Comparison of ENCODE assay signal across 16 cellular contexts in the genomic region with DNA sequence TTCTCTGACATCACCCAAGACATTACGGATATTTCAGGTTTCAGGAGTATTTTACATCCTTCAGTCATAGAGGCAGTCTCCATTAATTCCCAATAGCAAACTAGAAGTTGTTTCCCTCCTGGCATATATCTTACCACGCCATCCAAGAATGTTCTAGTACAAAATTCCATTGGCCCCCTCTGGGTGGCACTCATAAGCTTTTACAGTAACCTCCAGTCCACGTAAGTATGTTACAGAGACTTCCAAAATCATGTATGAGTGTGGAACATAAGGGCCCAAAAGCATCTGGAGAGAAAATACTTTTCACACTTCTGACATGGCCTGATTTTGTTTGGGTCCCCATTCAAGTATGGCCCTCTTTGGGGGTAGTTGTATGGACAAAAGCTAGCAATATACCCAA. TPM values are rescaled to one million over a fixed set of nuclear protein-coding genes. Genes with fewer than 3 reads are reported as not detected.
DNase-seq lines count a peak whose midpoint lies in the region; ATAC-seq and TF ChIP-seq lines count a peak whose summit lies in the region.
"Had no signal": no experiment of that assay in that cellular context is flagged by ENCODE, and none has a peak within 500 bp of the region (broad histone marks: within the 10 kb centered on the region; RNA-seq: fewer than 3 reads in every experiment).

No MANE protein-coding gene starts in this region.

- no peaks in the 10 kb centered on the region for H3K4me1 Mint-ChIP-seq in activated T-helper 2 cell treated with anti-CD3 and anti-CD28 coated beads, Interferon-gamma antibody, Interleukin-2, Interleukin-4, amounts not matched to agents 10 μg/mL and 5 μg/mL and 100 μg/mL, durations not matched to agents 14 hours and 24 hours and 36 hours (ENCODE audit: low read depth)
- H3K4me1 Mint-ChIP-seq: CD4-positive, alpha-beta memory T cell; naive B cell had no signal

- peak; percentile 42; the same call in 1 of the 3 replicates for ATAC-seq in RWPE2 (ENCODE audit: low read depth)
- no peak for ATAC-seq in GM19467 (IDR thresholded peaks at IDR 0.05; ENCODE audit: unreplicated experiment)

- H3K27me3 ChIP-seq in RWPE2 (ENCODE audit: insufficient read depth, poor library complexity, severe bottlenecking) (no peaks in the 10 kb centered on the region), adrenal gland (no peaks in the 10 kb centered on the region)

- H3K4me3 ChIP-seq in AG09309 (ENCODE audit: control insufficient read depth, low read depth, low read length) (no peak overlapping the region), GM12865 (ENCODE audit: low read depth, low read length) (no peak overlapping the region), RWPE2 (ENCODE audit: severe bottlenecking) (no peak overlapping the region), fibroblast of the aortic adventitia (ENCODE audit: low read depth, low read length) (no peak overlapping the region), adrenal gland (no peak overlapping the region)
- H3K4me3 ChIP-seq: coronary artery had no signal

- no peak overlapping the region for H3K4me3 Mint-ChIP-seq in activated T-helper 2 cell treated with anti-CD3 and anti-CD28 coated beads, Interferon-gamma antibody, Interleukin-2, Interleukin-4, amounts not matched to agents 10 μg/mL and 5 μg/mL and 100 μg/mL, durations not matched to agents 14 hours and 24 hours and 36 hours (ENCODE audit: low read depth)
- H3K4me3 Mint-ChIP-seq: activated naive CD8-positive, alpha-beta T cell; CD4-positive, alpha-beta memory T cell; naive B cell had no signal

- H3K4me1 ChIP-seq in RWPE2 (ENCODE audit: insufficient read depth, poor library complexity, severe bottlenecking) (no peaks in the 10 kb centered on the region), adrenal gland (replicated peaks in 1 of 2) (no peaks in the 10 kb centered on the region)

- no peak overlapping the region for H3K27ac Mint-ChIP-seq in activated T-helper 2 cell treated with anti-CD3 and anti-CD28 coated beads, Interferon-gamma antibody, Interleukin-2, Interleukin-4, amounts not matched to agents 10 μg/mL and 5 μg/mL and 100 μg/mL, durations not matched to agents 14 hours and 24 hours and 36 hours
- H3K27ac Mint-ChIP-seq: activated naive CD8-positive, alpha-beta T cell; CD4-positive, alpha-beta memory T cell; naive B cell had no signal

- no peaks in the 10 kb centered on the region for H3K36me3 ChIP-seq in RWPE2 (ENCODE audit: low read depth)
- no peaks in the 10 kb centered on the region for H3K36me3 ChIP-seq in adrenal gland (replicated peaks in 1 of 2)

- TF ChIP-seq POLR2A in adrenal gland (IDR thresholded peaks at IDR 0.05): no peak

- no peaks in the 10 kb centered on the region for H3K9me3 Mint-ChIP-seq in activated T-helper 2 cell treated with anti-CD3 and anti-CD28 coated beads, Interferon-gamma antibody, Interleukin-2, Interleukin-4, amounts not matched to agents 10 μg/mL and 5 μg/mL and 100 μg/mL, durations not matched to agents 14 hours and 24 hours and 36 hours
- H3K9me3 Mint-ChIP-seq: CD4-positive, alpha-beta memory T cell had no signal

- no peaks in the 10 kb centered on the region for H3K36me3 Mint-ChIP-seq in activated T-helper 2 cell treated with anti-CD3 and anti-CD28 coated beads, Interferon-gamma antibody, Interleukin-2, Interleukin-4, amounts not matched to agents 10 μg/mL and 5 μg/mL and 100 μg/mL, durations not matched to agents 14 hours and 24 hours and 36 hours (ENCODE audit: low read depth)
- H3K36me3 Mint-ChIP-seq: activated naive CD8-positive, alpha-beta T cell; naive B cell had no signal

- DNase-seq in AG09309 (ENCODE audit: low read depth) (no peak), GM12865 (ENCODE audit: low read depth) (no peak), RWPE2 (ENCODE audit: low spot score) (no peak), fibroblast of the aortic adventitia (ENCODE audit: low read depth) (peak; percentile 52), NCI-H1417 treated with DMSO at 0.1 percent for 48 hours (lab: John Stamatoyannopoulos, UW) (no peak), adrenal gland (no peak)
- no peak for DNase-seq in activated T-helper 2 cell treated with anti-CD3 and anti-CD28 coated beads, Interferon-gamma antibody, Interleukin-2, Interleukin-4, amounts not matched to agents 10 μg/mL and 5 μg/mL and 100 μg/mL, durations not matched to agents 14 hours and 24 hours and 36 hours (ENCODE audit: low spot score)
- DNase-seq: activated CD8-positive, alpha-beta memory T cell treated with anti-CD3 and anti-CD28 coated beads, Interleukin-2, amount 50 U/mL, for 4 hours; CD4-positive, alpha-beta memory T cell; foreskin fibroblast; naive B cell; NCI-H1048 had no signal

- no peaks in the 10 kb centered on the region for H3K27me3 Mint-ChIP-seq in activated T-helper 2 cell treated with anti-CD3 and anti-CD28 coated beads, Interferon-gamma antibody, Interleukin-2, Interleukin-4, amounts not matched to agents 10 μg/mL and 5 μg/mL and 100 μg/mL, durations not matched to agents 14 hours and 24 hours and 36 hours (ENCODE audit: low read depth)

- H3K27ac ChIP-seq in RWPE2 (ENCODE audit: poor library complexity, severe bottlenecking) (no peak overlapping the region), adrenal gland (no peak overlapping the region)
- H3K27ac ChIP-seq: coronary artery, HL-60 had no signal

- intact Hi-C loops in activated T-helper 2 cell treated with anti-CD3 and anti-CD28 coated beads, Interferon-gamma antibody, Interleukin-2, Interleukin-4, amounts not matched to agents 10 μg/mL and 5 μg/mL and 100 μg/mL, durations not matched to agents 14 hours and 24 hours and 36 hours (cut with micrococcal nuclease): no loop called here
- intact Hi-C loops in adrenal gland (cut with DNase I): no loop called here

- TF ChIP-seq CTCF in AG09309 (IDR thresholded peaks at IDR 0.05; ENCODE audit: control insufficient read depth, insufficient read depth, low read depth, low read length, missing control alignments): peak; percentile 14
- peak; percentile 6 for TF ChIP-seq CTCF in GM12865 (IDR thresholded peaks at IDR 0.05; ENCODE audit: insufficient read depth, low read depth, low read length, missing control alignments)
- TF ChIP-seq CTCF in RWPE2 (IDR thresholded peaks at IDR 0.05; ENCODE audit: poor library complexity, severe bottlenecking): peak; percentile 19
- peak; percentile 42 for TF ChIP-seq CTCF in fibroblast of the aortic adventitia (IDR thresholded peaks at IDR 0.05; ENCODE audit: insufficient read depth, low read length)
- peak in 1 of 6 experiments; percentile 10 for TF ChIP-seq CTCF in adrenal gland (IDR thresholded peaks at IDR 0.05)

- no peaks in the 10 kb centered on the region for H3K9me3 ChIP-seq in RWPE2 (ENCODE audit: severe bottlenecking)
- no peaks in the 10 kb centered on the region for H3K9me3 ChIP-seq in adrenal gland (replicated peaks in 1 of 3)

- 73 to 78% (median 74%) methylated on average over 3 of the region's 3 CpGs for WGBS in adrenal gland, 4 donors

RNA-seq across cellular contexts. Expression of a gene that starts 58.1 kb away (rescaled TPM):
- total RNA-seq in fibroblast of the aortic adventitia (ENCODE audit: low replicate concordance) (21.4 and 58.4 TPM in 2 replicates), adrenal gland (10 to 100 TPM; 33.1 to 77.5 (median 47.7) TPM)
- total RNA-seq in activated T-helper 2 cell treated with anti-CD3 and anti-CD28 coated beads, Interferon-gamma antibody, Interleukin-2, Interleukin-4, amounts not matched to agents 10 μg/mL and 5 μg/mL and 100 μg/mL, durations not matched to agents 14 hours and 24 hours and 36 hours: 17.8 and 22.5 TPM in 2 replicates
- 10 to 100 TPM; 41.0 to 53.3 (median 52.7) TPM for polyA plus RNA-seq in adrenal gland
